22 cellular contexts compared by ENCODE assay signal in the genomic region with DNA sequence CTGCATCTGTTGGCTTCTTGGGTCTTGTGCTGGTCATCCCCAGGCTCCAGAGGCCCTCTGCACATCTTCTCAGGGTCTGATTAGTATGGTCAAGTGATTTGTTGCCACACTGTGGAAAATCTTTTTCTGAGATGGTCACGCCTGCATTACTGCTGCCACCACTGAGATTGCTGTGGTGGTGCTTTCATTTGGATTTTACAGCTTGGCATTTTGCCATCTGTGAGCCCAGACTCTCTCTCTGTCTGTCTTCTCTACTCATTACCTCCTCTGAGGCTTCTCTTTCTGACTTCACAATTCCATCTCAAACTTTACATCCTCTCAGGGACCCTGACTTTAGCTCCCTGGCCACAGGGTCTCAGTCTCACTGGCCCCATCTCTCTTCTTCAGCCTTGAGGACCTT.
"Had no signal": no experiment of that assay in that cellular context is flagged by ENCODE, and none has a peak within 500 bp of the region (broad histone marks: within the 10 kb centered on the region; RNA-seq: fewer than 3 reads in every experiment).

No MANE protein-coding gene starts in this region.

- H3K36me3 ChIP-seq: left ventricle myocardium inferior, lower lobe of right lung, ovary, right atrium auricular region, sigmoid colon, stomach, thoracic aorta had no signal

- H3K9me3 ChIP-seq: left ventricle myocardium inferior, lower lobe of right lung, ovary, right atrium auricular region, sigmoid colon, stomach, thoracic aorta had no signal

- DNase-seq: effector CD4-positive, alpha-beta T cell; endodermal cell; erythroblast; foreskin melanocyte; head of caudate nucleus; kidney; left cardiac atrium; left ventricle myocardium inferior; lower lobe of right lung; natural killer cell; nucleus accumbens; ovary; sigmoid colon; stimulated activated CD4-positive, alpha-beta T cell treated with anti-CD3 and anti-CD28 coated beads, Interleukin-12 subunit alpha, Interleukin-12 subunit beta, amount 100 ng/mL, for 4 hours; stimulated activated naive CD4-positive, alpha-beta T cell; stomach; substantia nigra; trophoblast cell had no signal

- H3K4me2 ChIP-seq: hepatocyte had no signal

- H3K4me3 ChIP-seq: hepatocyte, left ventricle myocardium inferior, lower lobe of right lung, ovary, right atrium auricular region, sigmoid colon, skin epidermis, stomach, thoracic aorta had no signal

- H3K27me3 ChIP-seq: hepatocyte, ovary, right atrium auricular region, sigmoid colon, stomach had no signal

- ATAC-seq: left cardiac atrium, lower lobe of right lung, natural killer cell had no signal

- H3K27ac ChIP-seq: hepatocyte, left ventricle myocardium inferior, lower lobe of right lung, ovary, right atrium auricular region, sigmoid colon, skin epidermis, stomach, thoracic aorta had no signal

- H3K4me1 ChIP-seq: left ventricle myocardium inferior, lower lobe of right lung, right atrium auricular region, sigmoid colon, stomach had no signal
